24 cellular contexts compared by ENCODE assay signal in the genomic region with DNA sequence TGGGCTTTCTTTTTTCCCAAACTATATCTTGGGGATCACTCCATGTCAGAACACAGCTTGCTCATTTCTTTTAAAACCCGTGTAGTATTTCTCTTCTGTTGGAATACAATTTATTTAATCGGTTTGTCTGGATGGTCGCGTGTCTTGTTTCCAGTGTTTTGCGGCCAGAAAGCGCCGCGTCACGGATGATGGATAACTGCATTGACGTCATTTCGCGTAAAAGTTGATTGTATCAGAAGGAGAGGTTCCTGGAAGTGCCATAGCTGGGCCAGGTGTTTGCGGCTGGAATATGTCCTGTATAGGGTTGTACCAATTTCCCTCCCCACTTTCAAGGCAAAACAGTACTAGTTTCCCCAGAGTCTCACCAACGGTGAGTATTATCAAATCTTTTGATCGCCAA. TPM values are rescaled to one million over a fixed set of nuclear protein-coding genes. Genes with fewer than 3 reads are reported as not detected.
DNase-seq lines count a peak whose midpoint lies in the region; ATAC-seq, FAIRE-seq and TF ChIP-seq lines count a peak whose summit lies in the region.
"Had no signal": no experiment of that assay in that cellular context is flagged by ENCODE, and none has a peak within 500 bp of the region (broad histone marks: within the 10 kb centered on the region; RNA-seq: fewer than 3 reads in every experiment).

No MANE protein-coding gene starts in this region.

- WGBS in HepG2 (ENCODE audit: low lambda C conversion rate), result 70% methylated on average over 15 of the region's 15 CpGs
- 78% methylated on average over 13 of the region's 15 CpGs for WGBS in right lobe of liver (ENCODE audit: insufficient coverage, low coverage, low lambda C conversion rate, missing lambda C conversion rate)

- ATAC-seq in HepG2 (no peak), right lobe of liver (no peak)

- TF ChIP-seq EP300 in HepG2 (IDR thresholded peaks at IDR 0.05; ENCODE audit: low read depth in 2 of 2, low read length in 2 of 2) (no peak), HepG2 (CRISPR knock-in tag; IDR thresholded peaks at IDR 0.05; ENCODE audit: borderline replicate concordance) (no peak)

- no peak overlapping the region for H3K4me2 ChIP-seq in HepG2 (ENCODE audit: low read depth, low read length)

- no peak overlapping the region for H2AFZ ChIP-seq in HepG2 (ENCODE audit: low read length)

- CTCF ChIA-PET in HepG2 (lab: Yijun Ruan, JAX; ENCODE audit: low intra/inter-chr PET ratio, low total read pairs), result no interaction called here
- CTCF ChIA-PET in activated naive CD4-positive, alpha-beta T cell treated with anti-CD3 and anti-CD28 coated beads for 36 hours (lab: Charles Lee), result no interaction called here

- no peak overlapping the region for H3K9ac ChIP-seq in HepG2 (ENCODE audit: insufficient read depth, low read depth, low read length)

- no peaks in the 10 kb centered on the region for H3K79me2 ChIP-seq in HepG2 (ENCODE audit: insufficient read depth, low read length)

- H4K20me1 ChIP-seq in HepG2 (ENCODE audit: insufficient read depth, low read length), result no peaks in the 10 kb centered on the region

- H3K4me1 Mint-ChIP-seq in activated naive CD4-positive, alpha-beta T cell treated with anti-CD3 and anti-CD28 coated beads for 36 hours (ENCODE audit: low read depth), result no peaks in the 10 kb centered on the region

- TF ChIP-seq CTCF in HepG2 (CRISPR knock-in tag; IDR thresholded peaks at IDR 0.05) (no peak), right lobe of liver (IDR thresholded peaks at IDR 0.05) (no peak)

- no peak overlapping the region for H3K27ac ChIP-seq in HepG2 (ENCODE audit: extremely low read length, insufficient read depth, low read length)
- H3K27ac ChIP-seq in right lobe of liver, result no peak overlapping the region
- H3K27ac ChIP-seq in KOPT-K1 (ENCODE audit: low read depth, low read length, poor library complexity, severe bottlenecking), result peak overlapping the region; percentile 83

- DNase-seq in HepG2 (ENCODE audit: low spot score), result no peak
- DNase-seq in right lobe of liver, result no peak
- DNase-seq in SK-MEL-5 (ENCODE audit: low read depth, low spot score), result peak; percentile 3
- DNase-seq in medulla oblongata (ENCODE audit: extremely low spot score), result no peak
- DNase-seq in DMS53 treated with DMSO at 0.1 percent for 48 hours (lab: John Stamatoyannopoulos, UW; ENCODE audit: unreplicated experiment), result no peak
- DNase-seq in activated naive CD4-positive, alpha-beta T cell treated with anti-CD3 and anti-CD28 coated beads for 36 hours, result no peak
- DNase-seq: C1 segment of cervical spinal cord; Calu3; CD4-positive, alpha-beta memory T cell; COR-L47; DMS153; DMS79; GF-D8; GOT3; HFFc6 had no signal

- in situ Hi-C loops in HepG2 (cut with HindIII; ENCODE audit: extremely low pct_ligation_motif_present, low pct_unique_long_range_greater_than_20kb), result no loop called here
- in situ Hi-C loops in SK-MEL-5 (cut with HindIII; ENCODE audit: low pct_unique_long_range_greater_than_20kb, low sequenced_read_pairs), result no loop called here

- H3K9me3 Mint-ChIP-seq in activated naive CD4-positive, alpha-beta T cell treated with anti-CD3 and anti-CD28 coated beads for 36 hours, result no peaks in the 10 kb centered on the region
- H3K9me3 Mint-ChIP-seq: CD4-positive, alpha-beta memory T cell had no signal

- no peaks in the 10 kb centered on the region for H3K27me3 Mint-ChIP-seq in activated naive CD4-positive, alpha-beta T cell treated with anti-CD3 and anti-CD28 coated beads for 36 hours (ENCODE audit: low read depth)

- TF ChIP-seq RAD21 in HepG2 (CRISPR knock-in tag; IDR thresholded peaks at IDR 0.05), result no peak

- H3K9me3 ChIP-seq in HepG2 (ENCODE audit: low read length) (no peaks in the 10 kb centered on the region), right lobe of liver (no peaks in the 10 kb centered on the region), KOPT-K1 (ENCODE audit: insufficient read depth, low read length, poor library complexity, severe bottlenecking) (no peaks in the 10 kb centered on the region)
- H3K9me3 ChIP-seq: HAP-1 had no signal

- no TSS peak for BruUV-seq in HepG2 (replicated peaks; lab: Mats Ljungman, UMichigan)

- TF ChIP-seq POLR2A in HepG2 (IDR thresholded peaks at IDR 0.05; ENCODE audit: insufficient read depth in 1 of 2, low read depth in 2 of 2, low read length in 2 of 2), result no peak
- TF ChIP-seq POLR2A in right lobe of liver (IDR thresholded peaks at IDR 0.05), result no peak

- no peaks in the 10 kb centered on the region for H3K36me3 Mint-ChIP-seq in activated naive CD4-positive, alpha-beta T cell treated with anti-CD3 and anti-CD28 coated beads for 36 hours (ENCODE audit: low read depth)
- H3K36me3 Mint-ChIP-seq: CD4-positive, alpha-beta memory T cell had no signal

- no peak overlapping the region for H3K4me3 ChIP-seq in HepG2 (replicated peaks in 1 of 3; ENCODE audit: insufficient read depth in 1 of 3, low read depth in 2 of 3, low read length in 3 of 3)
- no peak overlapping the region for H3K4me3 ChIP-seq in right lobe of liver
- H3K4me3 ChIP-seq: HAP-1 had no signal

- H3K36me3 ChIP-seq in HepG2 (replicated peaks in 1 of 2; ENCODE audit: control insufficient read depth in 1 of 2, insufficient read depth in 2 of 2, low read length in 2 of 2) (no peaks in the 10 kb centered on the region), right lobe of liver (no peaks in the 10 kb centered on the region), KOPT-K1 (ENCODE audit: insufficient read depth, low read length) (no peaks in the 10 kb centered on the region)
- H3K36me3 ChIP-seq: HAP-1 had no signal

- no peak overlapping the region for H3K27ac Mint-ChIP-seq in activated naive CD4-positive, alpha-beta T cell treated with anti-CD3 and anti-CD28 coated beads for 36 hours
- H3K27ac Mint-ChIP-seq: HFFc6 had no signal

- FAIRE-seq in HepG2 (lab: Jason Lieb, UNC), result no peak
- FAIRE-seq: GM12891, GM18507, H54 had no signal

- no peaks in the 10 kb centered on the region for H3K4me1 ChIP-seq in HepG2 (ENCODE audit: insufficient read depth, low read length)
- H3K4me1 ChIP-seq in right lobe of liver, result no peaks in the 10 kb centered on the region
- H3K4me1 ChIP-seq: HAP-1 had no signal

- POLR2A ChIA-PET in HepG2 (lab: Yijun Ruan, JAX), result no interaction called here

- H3K4me3 Mint-ChIP-seq in activated naive CD4-positive, alpha-beta T cell treated with anti-CD3 and anti-CD28 coated beads for 36 hours, result no peak overlapping the region
- H3K4me3 Mint-ChIP-seq: CD4-positive, alpha-beta memory T cell; HFFc6 had no signal

- intact Hi-C loops in HepG2 (cut with micrococcal nuclease; ENCODE audit: unreplicated experiment) (no loop called here), right lobe of liver (cut with DNase I) (no loop called here)
- intact Hi-C loops in activated naive CD4-positive, alpha-beta T cell treated with anti-CD3 and anti-CD28 coated beads for 36 hours (cut with micrococcal nuclease), result no loop called here

- H3K27me3 ChIP-seq in HepG2 (ENCODE audit: control insufficient read depth in 1 of 2, insufficient read depth in 2 of 2, low read length in 2 of 2), result 0 out of 5 replicates have a peak, but pooled peaks cover 0 to 2% of the 10 kb centered on the region in 2 experiments
- H3K27me3 ChIP-seq in right lobe of liver, result no peaks in the 10 kb centered on the region

RNA-seq across cellular contexts. Expression of gene ACTL9, which starts 9.7 kb away (rescaled TPM):
- not detected in 2 replicates for total RNA-seq in HepG2 (2016; rRNA removed; fragmentation: Illumina TruSeq; extraction: Trizol)
- total RNA-seq in HepG2 (2016; cell fraction: cytosol; rRNA removed; fragmentation: Illumina TruSeq; extraction: Trizol; ENCODE audit: low read depth), result not detected in 2 replicates
- not detected in 2 replicates for total RNA-seq in HepG2 (2016; cell fraction: insoluble cytoplasmic fraction; rRNA removed; fragmentation: Illumina TruSeq; extraction: Trizol)
- not detected in 2 replicates for total RNA-seq in HepG2 (2016; cell fraction: membrane; rRNA removed; fragmentation: Illumina TruSeq; extraction: Trizol)
- not detected in 2 replicates for total RNA-seq in HepG2 (2016; cell fraction: nucleus; rRNA removed; fragmentation: Illumina TruSeq; extraction: Trizol)
- polyA plus RNA-seq in HepG2 (2011; rRNA removed), result not detected in 2 replicates
- polyA plus RNA-seq in HepG2 (2011; cell fraction: cytosol; rRNA removed), result not detected in 2 replicates
- not detected in 2 replicates for polyA plus RNA-seq in HepG2 (2011; cell fraction: nucleus; rRNA removed)
- not detected in 2 replicates for polyA plus RNA-seq in HepG2 (2012)
- polyA plus RNA-seq in HepG2 (2016; cell fraction: cytosol; fragmentation: Illumina TruSeq; extraction: Trizol; ENCODE audit: low read depth), result not detected in 2 replicates
- not detected in 2 replicates for polyA plus RNA-seq in HepG2 (2016; cell fraction: insoluble cytoplasmic fraction; fragmentation: Illumina TruSeq; extraction: Trizol; ENCODE audit: low read depth)
- not detected in 2 replicates for polyA plus RNA-seq in HepG2 (2016; cell fraction: membrane; fragmentation: Illumina TruSeq; extraction: Trizol; ENCODE audit: low read depth)
- not detected in 2 replicates for polyA plus RNA-seq in HepG2 (2016; cell fraction: nucleus; fragmentation: Illumina TruSeq; extraction: Trizol; ENCODE audit: insufficient read depth, low read depth)
- polyA minus RNA-seq in HepG2 (2011; rRNA and poly(A)+ RNA removed; ENCODE audit: low replicate concordance), result not detected in 2 replicates
- polyA minus RNA-seq in HepG2 (2011; cell fraction: cytosol; rRNA and poly(A)+ RNA removed), result not detected in 2 replicates
- polyA minus RNA-seq in HepG2 (2011; cell fraction: nucleus; rRNA and poly(A)+ RNA removed), result not detected in 2 replicates
- not detected for total RNA-seq in right lobe of liver
- not detected in 2 replicates for total RNA-seq in SK-MEL-5 (2014; rRNA removed; shearing (Covaris generic))
- polyA plus RNA-seq in SK-MEL-5 (2015; cell fraction: cytosol; rRNA removed), result not detected in 2 replicates
- polyA plus RNA-seq in SK-MEL-5 (2015; cell fraction: nucleus; rRNA removed), result not detected in 2 replicates
- not detected for total RNA-seq in activated naive CD4-positive, alpha-beta T cell treated with anti-CD3 and anti-CD28 coated beads for 36 hours
- total RNA-seq: A172; A673; Calu3; CD4-positive, alpha-beta memory T cell; G401; HFFc6 had no signal
- polyA plus RNA-seq: BJ; CD4-positive, alpha-beta memory T cell had no signal

RNA-seq across cellular contexts. Expression of gene OR2Z1, which starts 32.5 kb away (rescaled TPM):
- total RNA-seq in HepG2 (2016; rRNA removed; fragmentation: Illumina TruSeq; extraction: Trizol), result not detected in 2 replicates
- not detected in 2 replicates for total RNA-seq in HepG2 (2016; cell fraction: cytosol; rRNA removed; fragmentation: Illumina TruSeq; extraction: Trizol; ENCODE audit: low read depth)
- not detected in 2 replicates for total RNA-seq in HepG2 (2016; cell fraction: insoluble cytoplasmic fraction; rRNA removed; fragmentation: Illumina TruSeq; extraction: Trizol)
- not detected in 2 replicates for total RNA-seq in HepG2 (2016; cell fraction: membrane; rRNA removed; fragmentation: Illumina TruSeq; extraction: Trizol)
- not detected in 2 replicates for total RNA-seq in HepG2 (2016; cell fraction: nucleus; rRNA removed; fragmentation: Illumina TruSeq; extraction: Trizol)
- polyA plus RNA-seq in HepG2 (2011; rRNA removed), result not detected in 2 replicates
- polyA plus RNA-seq in HepG2 (2011; cell fraction: cytosol; rRNA removed), result not detected in 2 replicates
- polyA plus RNA-seq in HepG2 (2011; cell fraction: nucleus; rRNA removed), result not detected in 2 replicates
- not detected in 2 replicates for polyA plus RNA-seq in HepG2 (2012)
- not detected in 2 replicates for polyA plus RNA-seq in HepG2 (2016; cell fraction: cytosol; fragmentation: Illumina TruSeq; extraction: Trizol; ENCODE audit: low read depth)
- not detected in 2 replicates for polyA plus RNA-seq in HepG2 (2016; cell fraction: insoluble cytoplasmic fraction; fragmentation: Illumina TruSeq; extraction: Trizol; ENCODE audit: low read depth)
- not detected in 2 replicates for polyA plus RNA-seq in HepG2 (2016; cell fraction: membrane; fragmentation: Illumina TruSeq; extraction: Trizol; ENCODE audit: low read depth)
- not detected in 2 replicates for polyA plus RNA-seq in HepG2 (2016; cell fraction: nucleus; fragmentation: Illumina TruSeq; extraction: Trizol; ENCODE audit: insufficient read depth, low read depth)
- not detected in 2 replicates for polyA minus RNA-seq in HepG2 (2011; rRNA and poly(A)+ RNA removed; ENCODE audit: low replicate concordance)
- not detected in 2 replicates for polyA minus RNA-seq in HepG2 (2011; cell fraction: cytosol; rRNA and poly(A)+ RNA removed)
- not detected in 2 replicates for polyA minus RNA-seq in HepG2 (2011; cell fraction: nucleus; rRNA and poly(A)+ RNA removed)
- not detected for total RNA-seq in right lobe of liver
- not detected in 2 replicates for total RNA-seq in SK-MEL-5 (2014; rRNA removed; shearing (Covaris generic))
- polyA plus RNA-seq in SK-MEL-5 (2015; cell fraction: cytosol; rRNA removed), result not detected in 2 replicates
- polyA plus RNA-seq in SK-MEL-5 (2015; cell fraction: nucleus; rRNA removed), result not detected in 2 replicates
- total RNA-seq in activated naive CD4-positive, alpha-beta T cell treated with anti-CD3 and anti-CD28 coated beads for 36 hours, result not detected
- total RNA-seq: A172; A673; Calu3; CD4-positive, alpha-beta memory T cell; G401; HFFc6 had no signal
- polyA plus RNA-seq: BJ; CD4-positive, alpha-beta memory T cell had no signal

RNA-seq across cellular contexts. Expression of gene NFILZ, which starts 58.5 kb away (rescaled TPM):
- total RNA-seq in HepG2 (2016; rRNA removed; fragmentation: Illumina TruSeq; extraction: Trizol) (not detected in 2 replicates), right lobe of liver (not detected)
- total RNA-seq in HepG2 (2016; cell fraction: cytosol; rRNA removed; fragmentation: Illumina TruSeq; extraction: Trizol; ENCODE audit: low read depth), result not detected in 2 replicates
- total RNA-seq in HepG2 (2016; cell fraction: insoluble cytoplasmic fraction; rRNA removed; fragmentation: Illumina TruSeq; extraction: Trizol), result not detected in 2 replicates
- not detected in 2 replicates for total RNA-seq in HepG2 (2016; cell fraction: membrane; rRNA removed; fragmentation: Illumina TruSeq; extraction: Trizol)
- not detected in 2 replicates for total RNA-seq in HepG2 (2016; cell fraction: nucleus; rRNA removed; fragmentation: Illumina TruSeq; extraction: Trizol)
- not detected in 2 replicates for polyA plus RNA-seq in HepG2 (2011; rRNA removed)
- polyA plus RNA-seq in HepG2 (2011; cell fraction: cytosol; rRNA removed), result not detected in 2 replicates
- polyA plus RNA-seq in HepG2 (2011; cell fraction: nucleus; rRNA removed), result not detected in 2 replicates
- polyA plus RNA-seq in HepG2 (2012), result not detected in 2 replicates
- polyA plus RNA-seq in HepG2 (2016; cell fraction: cytosol; fragmentation: Illumina TruSeq; extraction: Trizol; ENCODE audit: low read depth), result not detected in 2 replicates
- not detected in 2 replicates for polyA plus RNA-seq in HepG2 (2016; cell fraction: insoluble cytoplasmic fraction; fragmentation: Illumina TruSeq; extraction: Trizol; ENCODE audit: low read depth)
- not detected in 2 replicates for polyA plus RNA-seq in HepG2 (2016; cell fraction: membrane; fragmentation: Illumina TruSeq; extraction: Trizol; ENCODE audit: low read depth)
- not detected in 2 replicates for polyA plus RNA-seq in HepG2 (2016; cell fraction: nucleus; fragmentation: Illumina TruSeq; extraction: Trizol; ENCODE audit: insufficient read depth, low read depth)
- not detected in 2 replicates for polyA minus RNA-seq in HepG2 (2011; rRNA and poly(A)+ RNA removed; ENCODE audit: low replicate concordance)
- not detected in 2 replicates for polyA minus RNA-seq in HepG2 (2011; cell fraction: cytosol; rRNA and poly(A)+ RNA removed)
- polyA minus RNA-seq in HepG2 (2011; cell fraction: nucleus; rRNA and poly(A)+ RNA removed), result not detected in 2 replicates
- not detected in 2 replicates for total RNA-seq in SK-MEL-5 (2014; rRNA removed; shearing (Covaris generic))
- not detected in 2 replicates for polyA plus RNA-seq in SK-MEL-5 (2015; cell fraction: cytosol; rRNA removed)
- not detected in 2 replicates for polyA plus RNA-seq in SK-MEL-5 (2015; cell fraction: nucleus; rRNA removed)
- not detected for total RNA-seq in activated naive CD4-positive, alpha-beta T cell treated with anti-CD3 and anti-CD28 coated beads for 36 hours
- total RNA-seq: A172; A673; Calu3; CD4-positive, alpha-beta memory T cell; G401; HFFc6 had no signal
- polyA plus RNA-seq: BJ; CD4-positive, alpha-beta memory T cell had no signal
